ENCODE assay signal across 8 cellular contexts in genomic region chr1:17046043-17046657, GRCh38. TPM values are rescaled to one million over a fixed set of nuclear protein-coding genes. Genes with fewer than 3 reads are reported as not detected.
DNase-seq lines count a peak whose midpoint lies in the region; ATAC-seq, FAIRE-seq and TF ChIP-seq lines count a peak whose summit lies in the region.

No MANE protein-coding gene starts in this region.

- in situ Hi-C loops in gastrocnemius medialis (cut with MboI; ENCODE audit: low sequenced_read_pairs in 4 of 4), result loop anchor here in 3 of 4 donors (5.0 to 10.0 kb wide), 2 partner anchors 84 to 91 kb away; no protein-coding TSS in a partner anchor

- DNase-seq in A549 (ENCODE audit: low read depth in 1 of 2, low spot score in 1 of 2) (peak; percentile 51 to 63), ELR (ENCODE audit: low read depth) (peak; percentile 78), NCI-H1930 (lab: John Stamatoyannopoulos, UW) (peak; percentile 16 to 51), WERI-Rb-1 (no peak), heart right ventricle (no peak), gastrocnemius medialis (no peak), NK-92 (lab: John Stamatoyannopoulos, UW; ENCODE audit: unreplicated experiment) (no peak)

- H3K4me3 ChIP-seq in A549 (no peak overlapping the region), WERI-Rb-1 (ENCODE audit: low read depth, low read length) (peak overlapping the region; percentile 22), heart right ventricle (peak overlapping the region in 4 of 10 donors; percentile 18 to 31 (median 28)), gastrocnemius medialis (peak overlapping the region in 2 of 4 donors; percentile 1 to 12)

- TF ChIP-seq POLR2A in A549 (IDR thresholded peaks at IDR 0.05; ENCODE audit: low read length) (no peak), gastrocnemius medialis (IDR thresholded peaks at IDR 0.05) (no peak)

- TF ChIP-seq RAD21 in A549 (conservative IDR thresholded peaks at IDR 0.05 in 1 of 2, IDR thresholded peaks at IDR 0.05 in 1 of 2), result peak; percentile 69 to 76

- 53% methylated on average over 5 of the region's 5 CpGs for WGBS in A549 (ENCODE audit: missing lambda C conversion rate)
- 44 to 55% methylated on average over 5 of the region's 5 CpGs for WGBS in heart right ventricle, 2 donors

- H3K27me3 ChIP-seq in WERI-Rb-1 (ENCODE audit: insufficient read depth, low read depth, severe bottlenecking) (no peaks in the 10 kb centered on the region), heart right ventricle (no peaks in the 10 kb centered on the region), gastrocnemius medialis (no peaks in the 10 kb centered on the region)

- CTCF ChIA-PET in A549 (lab: Yijun Ruan, JAX), result interaction anchor here (0.6 to 6.9 kb wide), 29 partner anchors 9 to 433 kb away, joined by 3 to 80 read pairs (median 4); no protein-coding TSS in a partner anchor

- peak in 1 of 2 experiments; percentile 58; a peak in 2 of 6 replicates for ATAC-seq in A549
- ATAC-seq in heart right ventricle, result peak in 5 of 8 donors; percentile 46 to 63 (median 49)
- ATAC-seq in gastrocnemius medialis, result peak; percentile 45 to 62
- no peak for ATAC-seq in GM21825 (IDR thresholded peaks at IDR 0.05; ENCODE audit: unreplicated experiment)

- TF ChIP-seq CTCF in A549 (IDR thresholded peaks at IDR 0.05) (peak; percentile 73), WERI-Rb-1 (IDR thresholded peaks at IDR 0.05; ENCODE audit: low read depth, low read length) (peak; percentile 60), heart right ventricle (IDR thresholded peaks at IDR 0.05) (peak; percentile 55 to 88 (median 76)), gastrocnemius medialis (IDR thresholded peaks at IDR 0.05 in 4 of 5, conservative IDR thresholded peaks at IDR 0.05 in 1 of 5) (peak; percentile 54 to 82 (median 67))

- no peak overlapping the region for H3K27ac ChIP-seq in A549
- no peak overlapping the region for H3K27ac ChIP-seq in WERI-Rb-1
- peak overlapping the region in 1 of 10 donors; percentile 54 for H3K27ac ChIP-seq in heart right ventricle
- peak overlapping the region; percentile 24 to 62 (median 48) for H3K27ac ChIP-seq in gastrocnemius medialis

- H3K4me2 ChIP-seq in A549, result peak overlapping the region; percentile 38; the same call in 2 of the 3 replicates

- FAIRE-seq in A549 (lab: Jason Lieb, UNC), result no peak

- TF ChIP-seq EP300 in A549 (IDR thresholded peaks at IDR 0.05), result no peak

- POLR2A ChIA-PET in A549 (lab: Yijun Ruan, JAX), result no interaction called here

- H3K4me1 ChIP-seq in A549 (peaks cover 7% of the 10 kb centered on the region; the same call in 1 of the 3 replicates), heart right ventricle (peaks cover 0 to 46% (median 27%) of the 10 kb centered on the region in 9 donors), gastrocnemius medialis (peaks cover 11 to 26% of the 10 kb centered on the region in 2 donors)

- H3K36me3 ChIP-seq in WERI-Rb-1 (peaks cover 41% of the 10 kb centered on the region), heart right ventricle (peaks cover 0 to 67% (median 41%) of the 10 kb centered on the region in 9 donors), gastrocnemius medialis (peaks cover 0 to 40% of the 10 kb centered on the region in 2 donors)

- no peaks in the 10 kb centered on the region for H3K9me3 ChIP-seq in A549
- H3K9me3 ChIP-seq in WERI-Rb-1 (ENCODE audit: severe bottlenecking), result no peaks in the 10 kb centered on the region
- no peaks in the 10 kb centered on the region for H3K9me3 ChIP-seq in heart right ventricle
- H3K9me3 ChIP-seq in gastrocnemius medialis, result no peaks in the 10 kb centered on the region

- intact Hi-C loops in heart right ventricle (cut with DNase I) (loop anchor here in 7 of 10 donors (1.0 to 5.0 kb wide), 6 partner anchors 34 to 95 kb away; partner anchors contain the start of gene ATP13A2 (in 1 of the 7)), gastrocnemius medialis (cut with DNase I; ENCODE audit: low total_unique reads) (loop anchor here (1.0 kb wide), 1 partner anchor 95 kb away; no protein-coding TSS in a partner anchor)

TF ChIP-seq in A549, 52 proteins besides CTCF, POLR2A, EP300 and RAD21:
- TF ChIP-seq HES2 (IDR thresholded peaks at IDR 0.05) (no peak), SMC3 (IDR thresholded peaks at IDR 0.05) (peak; percentile 72)

RNA-seq across cellular contexts. Expression of gene SDHB, which starts 7.7 kb away (rescaled TPM):
- polyA plus RNA-seq in A549 (2011; rRNA removed), result 262 and 343 TPM in 2 replicates
- 146 and 151 TPM in 2 replicates for polyA plus RNA-seq in A549 (2012; cell fraction: cytosol; rRNA removed)
- 62.1 and 92.4 TPM in 2 replicates for polyA plus RNA-seq in A549 (2012; cell fraction: nucleus; rRNA removed)
- 111 to 122 TPM (median 114 TPM) in 3 replicates for polyA plus RNA-seq in A549 (2017; fragmentation: RNase III; extraction: RNeasy Plus Mini Kit Qiagen cat#74134 plus additional on column Dnase treatment)
- 75.2 and 76.8 TPM in 2 replicates for polyA minus RNA-seq in A549 (2011; rRNA and poly(A)+ RNA removed)
- total RNA-seq in heart right ventricle, result 100 to 1,000 TPM; 222 to 486 (median 379) TPM
- 100 to 1,000 TPM; 102 to 312 TPM for polyA plus RNA-seq in heart right ventricle
- total RNA-seq in gastrocnemius medialis, result 100 to 1,000 TPM; 238 to 405 (median 328) TPM

RNA-seq across cellular contexts. Expression of gene ATP13A2, which starts 34.4 kb away (rescaled TPM):
- 7.9 and 11.7 TPM in 2 replicates for polyA plus RNA-seq in A549 (2011; rRNA removed)
- 24.8 and 31.9 TPM in 2 replicates for polyA plus RNA-seq in A549 (2012; cell fraction: cytosol; rRNA removed)
- 46.4 and 62.8 TPM in 2 replicates for polyA plus RNA-seq in A549 (2012; cell fraction: nucleus; rRNA removed)
- polyA plus RNA-seq in A549 (2017; fragmentation: RNase III; extraction: RNeasy Plus Mini Kit Qiagen cat#74134 plus additional on column Dnase treatment), result 18.5 to 25.7 TPM (median 23.1 TPM) in 3 replicates
- 30.7 and 37.1 TPM in 2 replicates for polyA minus RNA-seq in A549 (2011; rRNA and poly(A)+ RNA removed)
- 10 to 100 TPM in 7 of 10 donors, 1 to 10 TPM in 3; 7.2 to 20.0 (median 10.6) TPM for total RNA-seq in heart right ventricle
- 10 to 100 TPM; 10.9 to 18.2 TPM for polyA plus RNA-seq in heart right ventricle
- 10 to 100 TPM; 17.9 to 37.0 (median 26.8) TPM for total RNA-seq in gastrocnemius medialis

Comparison
In these comparisons a context has a peak if more than half of its experiments do, and no peak if none do; other contexts are left out.
1. DNase-seq: peak in A549 (2 of 2), ELR (single experiment) and NCI-H1930 (2 of 2); none in WERI-Rb-1 (single experiment), heart right ventricle (0 of 2), gastrocnemius medialis (0 of 2) and NK-92 (single experiment).
2. H3K27ac ChIP-seq: peak in gastrocnemius medialis (4 of 4); none in A549 (0 of 2) and WERI-Rb-1 (single experiment).
3. Peak in every context shown above with its lines, with median percentiles within 50 percentile points of each other: CTCF ChIP-seq.